8 cellular contexts compared by ENCODE assay signal in genomic region chr11:34356130-34356529, GRCh38. TPM values are rescaled to one million over a fixed set of nuclear protein-coding genes. Genes with fewer than 3 reads are reported as not detected.
DNase-seq lines count a peak whose midpoint lies in the region; ATAC-seq and TF ChIP-seq lines count a peak whose summit lies in the region.

No MANE protein-coding gene starts in this region.

- peaks cover 60% of the 10 kb centered on the region for H3K27me3 Mint-ChIP-seq in activated CD8-positive, alpha-beta memory T cell treated with anti-CD3 and anti-CD28 coated beads, Interleukin-2, amount 10 ng/mL, durations not matched to agents 7 days and 5 days
- H3K27me3 Mint-ChIP-seq in activated CD4-positive, alpha-beta memory T cell treated with anti-CD3 and anti-CD28 coated beads, Interleukin-2, amount 10 ng/mL, durations not matched to agents 7 days and 5 days = peaks cover 40% of the 10 kb centered on the region

- peaks cover 35% of the 10 kb centered on the region for H3K4me1 ChIP-seq in suprapubic skin

- H3K4me3 Mint-ChIP-seq in activated CD8-positive, alpha-beta memory T cell treated with anti-CD3 and anti-CD28 coated beads, Interleukin-2, amount 10 ng/mL, durations not matched to agents 7 days and 5 days = peak overlapping the region; percentile 75
- peak overlapping the region; percentile 63 for H3K4me3 Mint-ChIP-seq in activated CD4-positive, alpha-beta memory T cell treated with anti-CD3 and anti-CD28 coated beads, Interleukin-2, amount 10 ng/mL, durations not matched to agents 7 days and 5 days

- WGBS in suprapubic skin = 57% methylated on average over 7 of the region's 7 CpGs

- no peak for ATAC-seq in activated CD8-positive, alpha-beta memory T cell treated with anti-CD3 and anti-CD28 coated beads, Interleukin-2, amount 10 ng/mL, durations not matched to agents 7 days and 5 days

- TF ChIP-seq EP300 in suprapubic skin (IDR thresholded peaks at IDR 0.05) = no peak

- peaks cover 1% of the 10 kb centered on the region for H3K36me3 Mint-ChIP-seq in activated CD8-positive, alpha-beta memory T cell treated with anti-CD3 and anti-CD28 coated beads, Interleukin-2, amount 10 ng/mL, durations not matched to agents 7 days and 5 days
- no peaks in the 10 kb centered on the region for H3K36me3 Mint-ChIP-seq in activated CD4-positive, alpha-beta memory T cell treated with anti-CD3 and anti-CD28 coated beads, Interleukin-2, amount 10 ng/mL, durations not matched to agents 7 days and 5 days (ENCODE audit: low read depth)

- no peak overlapping the region for H3K27ac Mint-ChIP-seq in activated CD8-positive, alpha-beta memory T cell treated with anti-CD3 and anti-CD28 coated beads, Interleukin-2, amount 10 ng/mL, durations not matched to agents 7 days and 5 days
- no peak overlapping the region for H3K27ac Mint-ChIP-seq in activated CD4-positive, alpha-beta memory T cell treated with anti-CD3 and anti-CD28 coated beads, Interleukin-2, amount 10 ng/mL, durations not matched to agents 7 days and 5 days

- H3K27me3 ChIP-seq in suprapubic skin = peaks cover 12% of the 10 kb centered on the region

- peak overlapping the region; percentile 66 for H3K4me3 ChIP-seq in suprapubic skin

- DNase-seq in activated CD8-positive, alpha-beta memory T cell treated with anti-CD3 and anti-CD28 coated beads, Interleukin-2, amount 10 ng/mL, durations not matched to agents 7 days and 5 days = no peak
- no peak for DNase-seq in activated CD8-positive, alpha-beta memory T cell treated with anti-CD3 and anti-CD28 coated beads, Interleukin-2, amount 50 U/mL, for 4 hours
- DNase-seq in activated CD4-positive, alpha-beta memory T cell treated with anti-CD3 and anti-CD28 coated beads, Interleukin-2, amount 10 ng/mL, durations not matched to agents 7 days and 5 days = no peak
- DNase-seq in iPS-NIHi11 (ENCODE audit: low spot score) (peak; percentile 31), suprapubic skin (ENCODE audit: low spot score in 2 of 2) (no peak), AML-193 (lab: John Stamatoyannopoulos, UW) (no peak), KG1 (lab: John Stamatoyannopoulos, UW) (no peak), DMS153 (lab: John Stamatoyannopoulos, UW) (no peak)

- H3K36me3 ChIP-seq in suprapubic skin = no peaks in the 10 kb centered on the region

- peaks cover 28% of the 10 kb centered on the region for H3K4me1 Mint-ChIP-seq in activated CD8-positive, alpha-beta memory T cell treated with anti-CD3 and anti-CD28 coated beads, Interleukin-2, amount 10 ng/mL, durations not matched to agents 7 days and 5 days
- H3K4me1 Mint-ChIP-seq in activated CD4-positive, alpha-beta memory T cell treated with anti-CD3 and anti-CD28 coated beads, Interleukin-2, amount 10 ng/mL, durations not matched to agents 7 days and 5 days = peaks cover 29% of the 10 kb centered on the region

- no peak for TF ChIP-seq CTCF in suprapubic skin (IDR thresholded peaks at IDR 0.05)

- H3K9me3 Mint-ChIP-seq in activated CD8-positive, alpha-beta memory T cell treated with anti-CD3 and anti-CD28 coated beads, Interleukin-2, amount 10 ng/mL, durations not matched to agents 7 days and 5 days (ENCODE audit: low read depth) = no peaks in the 10 kb centered on the region
- no peaks in the 10 kb centered on the region for H3K9me3 Mint-ChIP-seq in activated CD4-positive, alpha-beta memory T cell treated with anti-CD3 and anti-CD28 coated beads, Interleukin-2, amount 10 ng/mL, durations not matched to agents 7 days and 5 days

- POLR2A ChIA-PET in activated CD4-positive, alpha-beta memory T cell treated with anti-CD3 and anti-CD28 coated beads, Interleukin-2, amount 10 ng/mL, durations not matched to agents 7 days and 5 days (lab: Charles Lee) = interaction anchor here (1.0 to 4.3 kb wide), 8 partner anchors 11 to 305 kb away, joined by 3 to 33 read pairs (median 8); partner anchors contain the start of genes CAPRIN1 and NAT10

- no peak overlapping the region for H3K27ac ChIP-seq in suprapubic skin

- TF ChIP-seq POLR2A in suprapubic skin (IDR thresholded peaks at IDR 0.05) = no peak

- CTCF ChIA-PET in activated CD8-positive, alpha-beta memory T cell treated with anti-CD3 and anti-CD28 coated beads, Interleukin-2, amount 10 ng/mL, durations not matched to agents 7 days and 5 days (lab: Charles Lee) = interaction anchor here (1.9 to 6.2 kb wide), 3 partner anchors 9 to 181 kb away, joined by 5 to 153 read pairs (median 36); no protein-coding TSS in a partner anchor
- CTCF ChIA-PET in activated CD4-positive, alpha-beta memory T cell treated with anti-CD3 and anti-CD28 coated beads, Interleukin-2, amount 10 ng/mL, durations not matched to agents 7 days and 5 days (lab: Charles Lee) = interaction anchor here (1.9 to 6.3 kb wide), 2 partner anchors 8 to 184 kb away, joined by 4 to 129 read pairs; no protein-coding TSS in a partner anchor

- no peaks in the 10 kb centered on the region for H3K9me3 ChIP-seq in suprapubic skin

RNA-seq across cellular contexts. Expression of gene ABTB2, which starts 1.7 kb away (rescaled TPM):
- 10 to 100 TPM in 1 of 2 experiments, 1 to 10 TPM in 1; 3.8 to 16.8 TPM for total RNA-seq in activated CD8-positive, alpha-beta memory T cell treated with anti-CD3 and anti-CD28 coated beads, Interleukin-2, amount 10 ng/mL, durations not matched to agents 7 days and 5 days
- 1 to 10 TPM; 2.3 to 2.7 TPM for total RNA-seq in activated CD4-positive, alpha-beta memory T cell treated with anti-CD3 and anti-CD28 coated beads, Interleukin-2, amount 10 ng/mL, durations not matched to agents 7 days and 5 days
- 10 to 100 TPM in 3 of 4 donors, 1 to 10 TPM in 1; 5.4 to 15.6 (median 12.8) TPM for total RNA-seq in suprapubic skin
